Comparison of ENCODE assay signal across 8 cellular contexts in genomic region chr14:49852351-49853157, GRCh38. TPM values are rescaled to one million over a fixed set of nuclear protein-coding genes. Genes with fewer than 3 reads are reported as not detected.
DNase-seq lines count a peak whose midpoint lies in the region; TF ChIP-seq lines count a peak whose summit lies in the region.

TSS of gene NEMF (minus strand) at chr14:49852788. CDS start at chr14:49852753, 35 bp downstream.

- H3K36me3 Mint-ChIP-seq in activated naive CD4-positive, alpha-beta T cell treated with anti-CD3 and anti-CD28 coated beads for 36 hours (ENCODE audit: low read depth) = peaks cover 9% of the 10 kb centered on the region

- no peak for TF ChIP-seq POLR2A in testis (IDR thresholded peaks at IDR 0.05)

- H3K27ac Mint-ChIP-seq in activated naive CD4-positive, alpha-beta T cell treated with anti-CD3 and anti-CD28 coated beads for 36 hours = peak within 1 kb of the TSS; percentile 97

- H3K36me3 ChIP-seq in MM.1S (replicated peaks; ENCODE audit: insufficient read depth, low read length) (no peaks in the 10 kb centered on the region), testis (ENCODE audit: low read depth, missing control alignments) (no peaks in the 10 kb centered on the region)

- CTCF ChIA-PET in activated naive CD4-positive, alpha-beta T cell treated with anti-CD3 and anti-CD28 coated beads for 36 hours (lab: Charles Lee) = interaction anchor here (0.6 to 10.7 kb wide), 46 partner anchors 10 to 391 kb away, joined by 3 to 182 read pairs (median 4); partner anchors contain the start of genes DNAAF2, MGAT2 and RPL36AL

- no peaks in the 10 kb centered on the region for H3F3A ChIP-seq in MM.1S (ENCODE audit: insufficient read depth, low read length)

- H3K9me3 Mint-ChIP-seq in activated naive CD4-positive, alpha-beta T cell treated with anti-CD3 and anti-CD28 coated beads for 36 hours = no peaks in the 10 kb centered on the region

- intact Hi-C loops in activated naive CD4-positive, alpha-beta T cell treated with anti-CD3 and anti-CD28 coated beads for 36 hours (cut with micrococcal nuclease) = loop anchor here (1.0 to 2.0 kb wide), 12 partner anchors 10 to 680 kb away; partner anchors contain the start of genes DMAC2L, KLHDC2, L2HGDH and MAP4K5
- intact Hi-C loops in testis (cut with DNase I; ENCODE audit: low total_unique reads) = no loop called here

- H2AFZ ChIP-seq in MM.1S (ENCODE audit: low read length) = peak within 1 kb of the TSS; percentile 90

- H3K4me3 ChIP-seq in MM.1S (ENCODE audit: low read length) (peak within 1 kb of the TSS; percentile 92), testis (peak within 1 kb of the TSS; percentile 80 to 93)

- H3K9me2 ChIP-seq in MM.1S (replicated peaks; ENCODE audit: insufficient read depth, low read length) = no peaks in the 10 kb centered on the region

- 0% methylated on average over 29 to 43 of the region's 49 CpGs for WGBS in testis, 2 donors

- in situ Hi-C loops in SK-MEL-5 (cut with HindIII; ENCODE audit: low pct_unique_long_range_greater_than_20kb, low sequenced_read_pairs) = no loop called here

- H3K4me2 ChIP-seq in MM.1S (ENCODE audit: low read depth, low read length) = peak within 1 kb of the TSS; percentile 79

- peaks cover 37% of the 10 kb centered on the region for H3K4me1 Mint-ChIP-seq in activated naive CD4-positive, alpha-beta T cell treated with anti-CD3 and anti-CD28 coated beads for 36 hours (ENCODE audit: low read depth)

- H3K27me3 Mint-ChIP-seq in activated naive CD4-positive, alpha-beta T cell treated with anti-CD3 and anti-CD28 coated beads for 36 hours (ENCODE audit: low read depth) = no peaks in the 10 kb centered on the region

- H3K4me3 Mint-ChIP-seq in activated naive CD4-positive, alpha-beta T cell treated with anti-CD3 and anti-CD28 coated beads for 36 hours = peak within 1 kb of the TSS; percentile 98

- peak within 1 kb of the TSS; percentile 84 for H3K9ac ChIP-seq in MM.1S (ENCODE audit: low read length)

- H3K27ac ChIP-seq in MM.1S (ENCODE audit: low read length) (peak within 1 kb of the TSS; percentile 52; the same call in 1 of the 2 replicates), testis (peak within 1 kb of the TSS; percentile 87 to 91)

- peak; percentile 81 for DNase-seq in GM03348 (ENCODE audit: low spot score)
- DNase-seq in HCEC 1CT = peak; percentile 81
- peak; percentile 78 for DNase-seq in MM.1S
- peak; percentile 92 for DNase-seq in SK-MEL-5 (ENCODE audit: low read depth, low spot score)
- peak; percentile 90 for DNase-seq in activated naive CD4-positive, alpha-beta T cell treated with anti-CD3 and anti-CD28 coated beads for 36 hours
- DNase-seq in germinal center (ENCODE audit: low spot score) = peak; percentile 81
- DNase-seq in occipital lobe (lab: John Stamatoyannopoulos, UW) = peak; percentile 77
- DNase-seq in testis = peak; percentile 92

- H3K4me1 ChIP-seq in MM.1S (ENCODE audit: low read length) (peaks cover 2% of the 10 kb centered on the region; the same call in 1 of the 2 replicates), testis (peaks cover 3% of the 10 kb centered on the region)

- TF ChIP-seq CTCF in MM.1S (IDR thresholded peaks at IDR 0.05; ENCODE audit: low read length) = peak; percentile 70
- TF ChIP-seq CTCF in testis (IDR thresholded peaks at IDR 0.05) = peak; percentile 73 to 88 (median 88)

- H4K20me1 ChIP-seq in MM.1S (ENCODE audit: insufficient read depth, low read length) = no peaks in the 10 kb centered on the region

- H3K27me3 ChIP-seq in MM.1S (replicated peaks; ENCODE audit: insufficient read depth, low read length) (no peaks in the 10 kb centered on the region), testis (no peaks in the 10 kb centered on the region)

- no peaks in the 10 kb centered on the region for H3K9me3 ChIP-seq in MM.1S (replicated peaks; ENCODE audit: insufficient read depth, low read length)
- no peaks in the 10 kb centered on the region for H3K9me3 ChIP-seq in testis

- peaks cover 28% of the 10 kb centered on the region for H3K79me2 ChIP-seq in MM.1S (ENCODE audit: low read length)

RNA-seq across cellular contexts. Expression of gene NEMF, which starts in this region (rescaled TPM):
- total RNA-seq in SK-MEL-5 (2014; rRNA removed; shearing (Covaris generic)) = 54.8 and 56.0 TPM in 2 replicates
- 28.7 and 29.8 TPM in 2 replicates for polyA plus RNA-seq in SK-MEL-5 (2015; cell fraction: cytosol; rRNA removed)
- 131 and 207 TPM in 2 replicates for polyA plus RNA-seq in SK-MEL-5 (2015; cell fraction: nucleus; rRNA removed)
- total RNA-seq in activated naive CD4-positive, alpha-beta T cell treated with anti-CD3 and anti-CD28 coated beads for 36 hours = 10 to 100 TPM; 45.5 to 47.0 TPM
- total RNA-seq in occipital lobe (145 TPM), testis (10 to 100 TPM; 81.3 to 98.7 TPM)
- 13.8 TPM for polyA plus RNA-seq in testis (ENCODE audit: insufficient read depth, low read depth, low replicate concordance)

Comparison
In these comparisons a context has a peak if more than half of its experiments do, and no peak if none do; other contexts are left out.
1. Peak in every context shown above with its lines: DNase-seq, H3K4me3 ChIP-seq and H3K27ac ChIP-seq.